29 cellular contexts compared by ENCODE assay signal in the genomic region with DNA sequence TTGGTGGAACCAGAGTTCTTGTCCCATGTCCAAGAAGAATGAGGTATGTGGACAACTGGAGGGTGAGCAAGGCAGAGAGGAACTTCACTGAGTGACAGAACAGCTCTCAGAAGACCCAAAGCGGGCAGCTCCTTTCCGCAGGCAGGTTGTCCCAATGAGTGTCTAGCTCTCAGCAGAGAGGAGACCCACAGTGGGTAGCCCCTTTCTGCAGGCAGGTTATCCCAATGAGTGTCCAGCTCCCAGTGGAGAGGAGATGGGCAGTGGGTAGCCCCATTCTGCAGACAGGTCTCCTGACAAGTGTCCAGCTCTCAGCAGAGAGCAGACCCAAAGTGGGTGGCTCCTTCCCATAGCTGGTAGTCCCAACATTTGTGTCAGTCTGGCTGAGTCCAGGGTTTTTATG.
"Had no signal": no experiment of that assay in that cellular context is flagged by ENCODE, and none has a peak within 500 bp of the region (broad histone marks: within the 10 kb centered on the region; RNA-seq: fewer than 3 reads in every experiment).

No MANE protein-coding gene starts in this region.

- H3K4me1 Mint-ChIP-seq: nephron had no signal

- H3K27me3 Mint-ChIP-seq: activated naive CD8-positive, alpha-beta T cell; stimulated activated naive CD8-positive, alpha-beta T cell treated with anti-CD3 and anti-CD28 coated beads, Interleukin-15, Interleukin-2, amounts not matched to agents 100 ng/mL and 50 ng/mL, for 24 hours had no signal

- H3K9me3 Mint-ChIP-seq: nephron had no signal

- H3K27ac Mint-ChIP-seq: activated CD8-positive, alpha-beta T cell treated with anti-CD3 and anti-CD28 coated beads, Interleukin-2, amount 10 ng/mL, durations not matched to agents 7 days and 5 days; activated naive CD8-positive, alpha-beta T cell; nephron; stimulated activated naive CD8-positive, alpha-beta T cell treated with anti-CD3 and anti-CD28 coated beads, Interleukin-15, Interleukin-2, amounts not matched to agents 100 ng/mL and 50 ng/mL, for 24 hours; T-helper 2 cell treated with Interferon-gamma antibody and Interleukin-4, amounts not matched to agents 5 μg/mL and 100 μg/mL, for 36 hours had no signal

- DNase-seq: activated CD4-positive, alpha-beta T cell treated with anti-CD3 and anti-CD28 coated beads for 1 hour; activated CD4-positive, alpha-beta T cell treated with anti-CD3 and anti-CD28 coated beads, Interleukin-2, amount 50 U/mL, for 1 hour; activated CD8-positive, alpha-beta T cell treated with anti-CD3 and anti-CD28 coated beads, Interleukin-2, amount 10 ng/mL, durations not matched to agents 7 days and 5 days; activated gamma-delta T cell treated with Interleukin-2 at 50 U/mL for 16 hours; activated T-cell treated with anti-CD3 and anti-CD28 coated beads, Interleukin-2, amount 50 U/mL, for 1 hour; adrenal gland; central memory CD4-positive, alpha-beta T cell; dermis blood vessel endothelial cell; effector CD8-positive, alpha-beta T cell; foreskin melanocyte; kidney glomerular epithelial cell; mammary epithelial cell; midbrain; psoas muscle; stimulated activated CD4-positive, alpha-beta T cell treated with anti-CD3 and anti-CD28 coated beads, Interleukin-1b, Interleukin-23, amount 100 ng/mL, for 48 hours; substantia nigra; thyroid gland; WERI-Rb-1 had no signal

- ATAC-seq: activated CD8-positive, alpha-beta T cell treated with anti-CD3 and anti-CD28 coated beads, Interleukin-2, amount 10 ng/mL, durations not matched to agents 7 days and 5 days; esophagus mucosa; left lung; pancreas; psoas muscle had no signal

- H3K9me3 ChIP-seq: pancreas, thyroid gland had no signal

- H3K4me3 Mint-ChIP-seq: activated CD8-positive, alpha-beta T cell treated with anti-CD3 and anti-CD28 coated beads, Interleukin-2, amount 10 ng/mL, durations not matched to agents 7 days and 5 days; activated naive CD8-positive, alpha-beta T cell; nephron; stimulated activated naive CD8-positive, alpha-beta T cell treated with anti-CD3 and anti-CD28 coated beads, Interleukin-15, Interleukin-2, amounts not matched to agents 100 ng/mL and 50 ng/mL, for 24 hours; T-helper 2 cell treated with Interferon-gamma antibody and Interleukin-4, amounts not matched to agents 5 μg/mL and 100 μg/mL, for 36 hours had no signal

- FAIRE-seq: astrocyte, pancreas had no signal

- H3K27me3 ChIP-seq: adrenal gland, left lung, neutrophil, pancreas, right atrium auricular region, thyroid gland had no signal

- H3K4me3 ChIP-seq: adrenal gland, left lung, pancreas, psoas muscle, right atrium auricular region, skin epidermis, thyroid gland had no signal

- H3K4me1 ChIP-seq: adrenal gland, left lung, pancreas, psoas muscle, right atrium auricular region, thyroid gland had no signal

- H3K27ac ChIP-seq: adrenal gland, left lung, neutrophil, pancreas, psoas muscle, right atrium auricular region, skin epidermis, thyroid gland, WERI-Rb-1 had no signal
